24 cellular contexts compared by ENCODE assay signal in genomic region chr6:6559994-6560393, GRCh38. TPM values are rescaled to one million over a fixed set of nuclear protein-coding genes. Genes with fewer than 3 reads are reported as not detected.
DNase-seq lines count a peak whose midpoint lies in the region; ATAC-seq, FAIRE-seq and TF ChIP-seq lines count a peak whose summit lies in the region.
"Had no signal": no experiment of that assay in that cellular context is flagged by ENCODE, and none has a peak within 500 bp of the region (broad histone marks: within the 10 kb centered on the region; RNA-seq: fewer than 3 reads in every experiment).

No MANE protein-coding gene starts in this region.

- peaks cover 66% of the 10 kb centered on the region for H3K4me1 Mint-ChIP-seq in activated naive CD4-positive, alpha-beta T cell treated with anti-CD3 and anti-CD28 coated beads for 36 hours (ENCODE audit: low read depth)
- peaks cover 77% of the 10 kb centered on the region for H3K4me1 Mint-ChIP-seq in activated naive CD4-positive, alpha-beta T cell treated with anti-CD3 and anti-CD28 coated beads, Interleukin-2, amount 10 ng/mL, durations not matched to agents 7 days and 5 days

- no peak overlapping the region for H3K27ac ChIP-seq in K562 (ENCODE audit: extremely low read depth, low read depth, low read length)
- H3K27ac ChIP-seq: neutrophil had no signal

- FAIRE-seq in K562 (lab: Jason Lieb, UNC) = no peak
- FAIRE-seq: G401.6 had no signal

- TF ChIP-seq RAD21 in K562 (CRISPR knock-in tag; conservative IDR thresholded peaks at IDR 0.05 in 1 of 2, IDR thresholded peaks at IDR 0.05 in 1 of 2) = no peak

- peak; percentile 56 for ATAC-seq in HG02870 (IDR thresholded peaks at IDR 0.05; ENCODE audit: unreplicated experiment)
- no peak for ATAC-seq in K562
- ATAC-seq in stimulated activated naive CD8-positive, alpha-beta T cell treated with anti-CD3 and anti-CD28 coated beads, Interleukin-15, Interleukin-2, amounts not matched to agents 100 U/mL and 50 U/mL, for 24 hours = peak; percentile 72
- ATAC-seq: effector memory CD8-positive, alpha-beta T cell had no signal

- no TSS peak for BruUV-seq in K562 (replicated peaks; lab: Mats Ljungman, UMichigan)

- no peak for TF ChIP-seq POLR2A in K562 (conservative IDR thresholded peaks at IDR 0.05)

- no peaks in the 10 kb centered on the region for H3K9me1 ChIP-seq in K562 (ENCODE audit: control insufficient read depth, insufficient read depth, low read length)

- peak; percentile 61 for DNase-seq in activated naive CD4-positive, alpha-beta T cell treated with anti-CD3 and anti-CD28 coated beads for 36 hours
- DNase-seq in activated naive CD4-positive, alpha-beta T cell treated with anti-CD3 and anti-CD28 coated beads, Interleukin-2, amount 10 ng/mL, durations not matched to agents 7 days and 5 days = no peak
- DNase-seq in K562 (ENCODE audit: extremely low read depth in 1 of 4, low spot score in 3 of 4) (no peak), NCI-H128 (lab: John Stamatoyannopoulos, UW; ENCODE audit: unreplicated experiment) (no peak), middle frontal gyrus (ENCODE audit: extremely low spot score, low spot score) (no peak), nucleus accumbens (lab: John Stamatoyannopoulos, UW) (no peak)
- DNase-seq in stimulated activated naive CD8-positive, alpha-beta T cell treated with anti-CD3 and anti-CD28 coated beads, Interleukin-15, Interleukin-2, amounts not matched to agents 100 U/mL and 50 U/mL, for 24 hours = no peak
- DNase-seq: activated B cell treated with CpG ODN at 0.5 μM for 24 hours; activated effector memory CD4-positive, alpha-beta T cell treated with anti-CD3 and anti-CD28 coated beads, Interleukin-2, amount 50 U/mL, for 16 hours; anterior cingulate cortex; DMS 273 treated with DMSO at 0.1 percent for 48 hours; effector memory CD8-positive, alpha-beta T cell; head of caudate nucleus; NCI-H1436; NCI-H82 had no signal

- H3K4me1 ChIP-seq in K562 (replicated peaks in 1 of 2; ENCODE audit: control insufficient read depth in 2 of 2, insufficient read depth in 2 of 2, low read length in 2 of 2) = peaks cover 0 to 3% of the 10 kb centered on the region in 2 experiments; a peak in 1 of 5 replicates

- in situ Hi-C loops in K562 (cut with MboI) = no loop called here

- POLR2A ChIA-PET in K562 (lab: Yijun Ruan, JAX) = no interaction called here

- no peak overlapping the region for H3K9ac ChIP-seq in K562 (ENCODE audit: insufficient read depth in 1 of 2, low read depth in 2 of 2, low read length in 2 of 2)

- no peaks in the 10 kb centered on the region for H3K36me3 ChIP-seq in K562 (ENCODE audit: control insufficient read depth, insufficient read depth, low read length)
- H3K36me3 ChIP-seq: neutrophil had no signal

- 0% methylated on average over 4 of the region's 4 CpGs for WGBS in K562 (ENCODE audit: insufficient coverage, low coverage, missing lambda C conversion rate)

- no peak for TF ChIP-seq CTCF in K562 (IDR thresholded peaks at IDR 0.05 in 2 of 3, conservative IDR thresholded peaks at IDR 0.05 in 1 of 3; ENCODE audit: insufficient read depth in 2 of 3, low read depth in 1 of 3, low read length in 3 of 3)

- no peak overlapping the region for H2AFZ ChIP-seq in K562 (ENCODE audit: low read depth, low read length)

- peaks cover 11% of the 10 kb centered on the region for H3K9me3 Mint-ChIP-seq in activated naive CD4-positive, alpha-beta T cell treated with anti-CD3 and anti-CD28 coated beads for 36 hours
- peaks cover 17% of the 10 kb centered on the region for H3K9me3 Mint-ChIP-seq in activated naive CD4-positive, alpha-beta T cell treated with anti-CD3 and anti-CD28 coated beads, Interleukin-2, amount 10 ng/mL, durations not matched to agents 7 days and 5 days
- H3K9me3 Mint-ChIP-seq: activated B cell treated with CpG ODN at 0.5 μM for 24 hours; effector memory CD8-positive, alpha-beta T cell had no signal

- intact Hi-C loops in activated naive CD4-positive, alpha-beta T cell treated with anti-CD3 and anti-CD28 coated beads for 36 hours (cut with micrococcal nuclease) = loop anchor here (1.0 to 5.0 kb wide), 5 partner anchors 24 to 252 kb away; no protein-coding TSS in a partner anchor
- intact Hi-C loops in K562 (cut with micrococcal nuclease) = loop anchor here (5.0 to 10.0 kb wide), 3 partner anchors 87 to 697 kb away; no protein-coding TSS in a partner anchor

- peaks cover 6% of the 10 kb centered on the region for H3K36me3 Mint-ChIP-seq in activated naive CD4-positive, alpha-beta T cell treated with anti-CD3 and anti-CD28 coated beads for 36 hours (ENCODE audit: low read depth)
- H3K36me3 Mint-ChIP-seq in activated naive CD4-positive, alpha-beta T cell treated with anti-CD3 and anti-CD28 coated beads, Interleukin-2, amount 10 ng/mL, durations not matched to agents 7 days and 5 days = peaks cover 27% of the 10 kb centered on the region
- H3K36me3 Mint-ChIP-seq: CD14-positive monocyte had no signal

- H3K27me3 Mint-ChIP-seq in activated naive CD4-positive, alpha-beta T cell treated with anti-CD3 and anti-CD28 coated beads for 36 hours (ENCODE audit: low read depth) = no peaks in the 10 kb centered on the region
- peaks cover 24% of the 10 kb centered on the region for H3K27me3 Mint-ChIP-seq in activated naive CD4-positive, alpha-beta T cell treated with anti-CD3 and anti-CD28 coated beads, Interleukin-2, amount 10 ng/mL, durations not matched to agents 7 days and 5 days
- H3K27me3 Mint-ChIP-seq: activated B cell treated with CpG ODN at 0.5 μM for 24 hours had no signal

- no peak for TF ChIP-seq EP300 in K562 (IDR thresholded peaks at IDR 0.05; ENCODE audit: low read length)

- H3K27me3 ChIP-seq in K562 (ENCODE audit: control insufficient read depth in 2 of 2, insufficient read depth in 2 of 2, low read length in 2 of 2) = peaks cover 0 to 18% of the 10 kb centered on the region in 2 experiments; a peak in 2 of 5 replicates
- H3K27me3 ChIP-seq: neutrophil had no signal

- no peaks in the 10 kb centered on the region for H3K9me3 ChIP-seq in K562 (replicated peaks; ENCODE audit: control insufficient read depth, insufficient read depth, low read depth, low read length)
- H3K9me3 ChIP-seq: neutrophil had no signal

- no peak overlapping the region for H3K4me2 ChIP-seq in K562 (ENCODE audit: insufficient read depth, low read length)

- no peaks in the 10 kb centered on the region for H3K79me2 ChIP-seq in K562 (ENCODE audit: control insufficient read depth, insufficient read depth, low read length)

- no peak overlapping the region for H3K4me3 ChIP-seq in K562

- H3K4me3 Mint-ChIP-seq in activated naive CD4-positive, alpha-beta T cell treated with anti-CD3 and anti-CD28 coated beads for 36 hours = no peak overlapping the region
- H3K4me3 Mint-ChIP-seq in activated naive CD4-positive, alpha-beta T cell treated with anti-CD3 and anti-CD28 coated beads, Interleukin-2, amount 10 ng/mL, durations not matched to agents 7 days and 5 days = no peak overlapping the region
- H3K4me3 Mint-ChIP-seq: activated B cell treated with CpG ODN at 0.5 μM for 24 hours; CD14-positive monocyte; effector memory CD8-positive, alpha-beta T cell had no signal

- no peaks in the 10 kb centered on the region for H4K20me1 ChIP-seq in K562 (replicated peaks; ENCODE audit: control insufficient read depth, insufficient read depth, low read length)

- H3K27ac Mint-ChIP-seq in activated naive CD4-positive, alpha-beta T cell treated with anti-CD3 and anti-CD28 coated beads for 36 hours = peak overlapping the region; percentile 71
- H3K27ac Mint-ChIP-seq in activated naive CD4-positive, alpha-beta T cell treated with anti-CD3 and anti-CD28 coated beads, Interleukin-2, amount 10 ng/mL, durations not matched to agents 7 days and 5 days = no peak overlapping the region
- H3K27ac Mint-ChIP-seq: activated B cell treated with CpG ODN at 0.5 μM for 24 hours; effector memory CD8-positive, alpha-beta T cell had no signal

- CTCF ChIA-PET in activated naive CD4-positive, alpha-beta T cell treated with anti-CD3 and anti-CD28 coated beads for 36 hours (lab: Charles Lee) = interaction anchor here (0.6 kb wide), 1 partner anchor 180 kb away, joined by 3 read pairs; no protein-coding TSS in a partner anchor
- CTCF ChIA-PET in activated naive CD4-positive, alpha-beta T cell treated with anti-CD3 and anti-CD28 coated beads, Interleukin-2, amount 10 ng/mL, durations not matched to agents 7 days and 5 days (lab: Charles Lee) = interaction anchor here (1.0 to 2.2 kb wide), 3 partner anchors 28 to 161 kb away, joined by 3 to 4 read pairs (median 3); no protein-coding TSS in a partner anchor
- CTCF ChIA-PET in K562 (lab: Yijun Ruan, JAX; ENCODE audit: low intra/inter-chr PET ratio) = no interaction called here

TF ChIP-seq in K562, 482 proteins besides CTCF, POLR2A, EP300 and RAD21 (continues in another document):
- TF ChIP-seq CEBPG (CRISPR knock-in tag; IDR thresholded peaks at IDR 0.05) (no peak), CEBPG (tag; conservative IDR thresholded peaks at IDR 0.05 in 1 of 2, IDR thresholded peaks at IDR 0.05 in 1 of 2) (peak; percentile 55 to 81), ADNP (tag; IDR thresholded peaks at IDR 0.05) (no peak), E2F5 (CRISPR knock-in tag; IDR thresholded peaks at IDR 0.05) (0 out of 2 replicates have a peak, but pooled peaks have one; percentile 57)

RNA-seq across cellular contexts. Expression of gene LY86, which starts 28.5 kb away (rescaled TPM):
- total RNA-seq in activated naive CD4-positive, alpha-beta T cell treated with anti-CD3 and anti-CD28 coated beads for 36 hours = 1 to 10 TPM; 1.8 to 2.0 TPM
- total RNA-seq in K562 (2011; cell fraction: chromatin; rRNA removed; ENCODE audit: low replicate concordance) = not detected in 2 replicates
- not detected in 2 replicates for total RNA-seq in K562 (2011; cell fraction: nucleolus; rRNA removed)
- total RNA-seq in K562 (2011; cell fraction: nucleoplasm; rRNA removed) = not detected in 2 replicates
- total RNA-seq in K562 (2014; rRNA removed) (not detected in 2 replicates), K562 (2014; rRNA removed; fragmentation: Illumina TruSeq; extraction: Trizol) (not detected in 2 replicates), K562 (2015; rRNA removed; fragmentation: Illumina TruSeq; extraction: Trizol) (not detected in 2 replicates), K562 (2021) (not detected in 2 replicates)
- polyA plus RNA-seq in K562 (2011; rRNA removed) (not detected in 2 replicates), K562 (2014; fragmentation: Illumina TruSeq; extraction: Trizol) (not detected in 2 replicates), K562 (2014; fragmentation: Nextera tagmentation; extraction: Ambion mirVana) (under 1 TPM; 0.08 to 0.20 TPM), K562 (2014; rRNA removed) (not detected in 2 replicates)
- polyA plus RNA-seq in K562 (2011; cell fraction: cytosol; rRNA removed) = not detected in 2 replicates
- not detected in 2 replicates for polyA plus RNA-seq in K562 (2011; cell fraction: nucleus; rRNA removed)
- polyA plus RNA-seq in K562 (2012) = not detected in 2 replicates
- not detected in 2 replicates for polyA minus RNA-seq in K562 (2011; rRNA and poly(A)+ RNA removed)
- polyA minus RNA-seq in K562 (2011; cell fraction: cytosol; rRNA and poly(A)+ RNA removed) = not detected in 2 replicates
- not detected in 2 replicates for polyA minus RNA-seq in K562 (2011; cell fraction: nucleus; rRNA and poly(A)+ RNA removed)
- total RNA-seq: chondrocyte, fibroblast of lung, HT-29, SK-MEL-5 had no signal
- polyA plus RNA-seq: AG04450, fibroblast of lung had no signal
